Comparison of ENCODE assay signal across 19 cellular contexts in the genomic region with DNA sequence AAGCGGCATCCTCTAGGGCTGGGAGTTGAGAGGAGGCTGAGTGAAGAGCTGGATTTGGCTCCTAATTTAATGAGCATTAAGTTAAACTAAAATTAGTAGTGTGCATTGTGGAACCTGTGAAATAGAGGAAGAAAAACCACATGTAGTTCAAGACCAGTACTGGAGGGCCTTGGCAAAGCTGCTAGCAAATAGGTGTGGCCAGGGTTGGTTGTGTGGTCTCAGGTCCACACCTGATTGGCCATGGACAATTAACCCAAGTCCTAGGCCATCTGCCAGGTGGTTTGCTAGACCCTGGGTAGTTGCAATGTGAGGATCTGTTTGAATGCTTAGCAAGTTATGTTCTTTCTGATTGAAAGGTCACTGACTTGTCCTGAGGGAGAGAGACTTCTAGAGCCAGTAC.
DNase-seq lines count a peak whose midpoint lies in the region; ATAC-seq, FAIRE-seq and TF ChIP-seq lines count a peak whose summit lies in the region.
"Had no signal": no experiment of that assay in that cellular context is flagged by ENCODE, and none has a peak within 500 bp of the region (broad histone marks: within the 10 kb centered on the region; RNA-seq: fewer than 3 reads in every experiment).

No MANE protein-coding gene starts in this region.

- TF ChIP-seq RAD21 in H1 (IDR thresholded peaks at IDR 0.05 in 1 of 2, conservative IDR thresholded peaks at IDR 0.05 in 1 of 2; ENCODE audit: low read depth in 2 of 2, low read length in 2 of 2) = no peak

- H3K4me1 ChIP-seq in H1 (replicated peaks in 1 of 4; ENCODE audit: control insufficient read depth in 3 of 4, insufficient read depth in 4 of 4, low read length in 3 of 4) (peaks cover 0 to 17% (median 9%) of the 10 kb centered on the region in 4 experiments; a peak in 5 of 7 replicates), gastroesophageal sphincter (no peaks in the 10 kb centered on the region)
- H3K4me1 ChIP-seq: suprapubic skin had no signal

- peaks cover 0 to 4% of the 10 kb centered on the region in 2 experiments; a peak in 1 of 4 replicates for H3K9me3 ChIP-seq in H1 (ENCODE audit: insufficient read depth in 2 of 2, low read depth in 1 of 2, low read length in 1 of 2)
- no peaks in the 10 kb centered on the region for H3K9me3 ChIP-seq in gastroesophageal sphincter
- H3K9me3 ChIP-seq: suprapubic skin had no signal

- H3K4me2 ChIP-seq in H1 (ENCODE audit: insufficient read depth in 1 of 2, low read depth in 2 of 2, low read length in 2 of 2) = no peak overlapping the region

- H2BK12ac ChIP-seq in H1 (ENCODE audit: low read depth, low read length) = no peak overlapping the region

- H3K27me3 ChIP-seq in H1 (replicated peaks in 1 of 4; ENCODE audit: control insufficient read depth in 3 of 4, extremely low read depth in 1 of 4, insufficient read depth in 3 of 4, low read length in 3 of 4) (no peaks in the 10 kb centered on the region), gastroesophageal sphincter (no peaks in the 10 kb centered on the region)
- H3K27me3 ChIP-seq: suprapubic skin had no signal

- no peak for FAIRE-seq in H1 (lab: Jason Lieb, UNC)
- FAIRE-seq: GM12891 had no signal

- H3K18ac ChIP-seq in H1 (ENCODE audit: extremely low read depth, low read length) = no peak overlapping the region

- no peak overlapping the region for H3K14ac ChIP-seq in H1 (ENCODE audit: insufficient read length)

- H3K4me1 Mint-ChIP-seq in activated naive CD4-positive, alpha-beta T cell treated with anti-CD3 and anti-CD28 coated beads for 36 hours (ENCODE audit: low read depth) = no peaks in the 10 kb centered on the region

- H4K5ac ChIP-seq in H1 (ENCODE audit: insufficient read length, low read depth, low read length) = no peak overlapping the region

- POLR2A ChIA-PET in H1 (lab: Charles Lee; ENCODE audit: partially characterized antibody) = no interaction called here

- H3K4ac ChIP-seq in H1 (replicated peaks; ENCODE audit: insufficient read length, low read depth, low read length) = no peak overlapping the region

- no peaks in the 10 kb centered on the region for H3K36me3 Mint-ChIP-seq in activated naive CD4-positive, alpha-beta T cell treated with anti-CD3 and anti-CD28 coated beads for 36 hours (ENCODE audit: low read depth)
- H3K36me3 Mint-ChIP-seq: activated CD4-positive, alpha-beta memory T cell treated with anti-CD3 and anti-CD28 coated beads for 36 hours had no signal

- H3K9ac ChIP-seq in H1 (replicated peaks in 1 of 4; ENCODE audit: extremely low read depth in 1 of 4, low read depth in 3 of 4, low read length in 3 of 4) = no peak overlapping the region

- H3K27ac Mint-ChIP-seq in activated naive CD4-positive, alpha-beta T cell treated with anti-CD3 and anti-CD28 coated beads for 36 hours = no peak overlapping the region
- H3K27ac Mint-ChIP-seq: activated CD4-positive, alpha-beta memory T cell treated with anti-CD3 and anti-CD28 coated beads for 36 hours; dendritic cell treated with granulocyte-macrophage colony-stimulating factor and Interleukin-4, amounts not matched to agents 40 ng/mL and 50 ng/mL, for 4 days had no signal

- no peak overlapping the region for H2BK5ac ChIP-seq in H1 (ENCODE audit: low read depth, low read length)

- TF ChIP-seq EP300 in H1 (IDR thresholded peaks at IDR 0.05; ENCODE audit: borderline replicate concordance in 1 of 2, low read depth in 2 of 2, low read length in 2 of 2) (no peak), gastroesophageal sphincter (IDR thresholded peaks at IDR 0.05) (no peak)

- H3K79me1 ChIP-seq in H1 (ENCODE audit: low read depth, low read length) = no peaks in the 10 kb centered on the region

- no peak overlapping the region; the same call in 1 of the 2 replicates for H2BK20ac ChIP-seq in H1 (ENCODE audit: low read length)

- ATAC-seq in GM18858 (IDR thresholded peaks at IDR 0.05; ENCODE audit: unreplicated experiment) (peak; percentile 19), GM21576 (IDR thresholded peaks at IDR 0.05; ENCODE audit: unreplicated experiment) (peak; percentile 41), HG03175 (IDR thresholded peaks at IDR 0.05; ENCODE audit: unreplicated experiment) (peak; percentile 44), gastroesophageal sphincter (no peak), omental fat pad (ENCODE audit: low FRiP score) (no peak)

- H3K27me3 Mint-ChIP-seq in activated naive CD4-positive, alpha-beta T cell treated with anti-CD3 and anti-CD28 coated beads for 36 hours (ENCODE audit: low read depth) = no peaks in the 10 kb centered on the region
- H3K27me3 Mint-ChIP-seq: activated CD4-positive, alpha-beta memory T cell treated with anti-CD3 and anti-CD28 coated beads for 36 hours; dendritic cell treated with granulocyte-macrophage colony-stimulating factor and Interleukin-4, amounts not matched to agents 40 ng/mL and 50 ng/mL, for 4 days had no signal

- DNase-seq in H1 (ENCODE audit: low read depth in 1 of 2, low spot score in 2 of 2) (no peak), omental fat pad (ENCODE audit: low spot score) (no peak), hypothalamus (lab: John Stamatoyannopoulos, UW) (no peak)
- no peak for DNase-seq in activated naive CD4-positive, alpha-beta T cell treated with anti-CD3 and anti-CD28 coated beads for 36 hours
- DNase-seq: activated CD4-positive, alpha-beta memory T cell treated with anti-CD3 and anti-CD28 coated beads for 36 hours; activated T-cell treated with anti-CD3 and anti-CD28 coated beads, Interleukin-2, amount 50 U/mL, for 48 hours; Calu3; HCEC 1CT; NCI-H1930; NCI-H748 treated with DMSO at 0.1 percent for 48 hours; SW 1271 had no signal

- no peak overlapping the region for H2BK15ac ChIP-seq in H1 (ENCODE audit: low read length)

- intact Hi-C loops in activated naive CD4-positive, alpha-beta T cell treated with anti-CD3 and anti-CD28 coated beads for 36 hours (cut with micrococcal nuclease) = no loop called here

- no peak overlapping the region for H2BK120ac ChIP-seq in H1 (replicated peaks; ENCODE audit: low read depth, low read length)

- H3K36me3 ChIP-seq in H1 (ENCODE audit: control insufficient read depth in 2 of 4, insufficient read depth in 4 of 4, low read length in 3 of 4) (no peaks in the 10 kb centered on the region; a peak in 1 of 8 replicates), gastroesophageal sphincter (no peaks in the 10 kb centered on the region)
- H3K36me3 ChIP-seq: suprapubic skin had no signal

- H3K4me3 Mint-ChIP-seq in activated naive CD4-positive, alpha-beta T cell treated with anti-CD3 and anti-CD28 coated beads for 36 hours = no peak overlapping the region
- H3K4me3 Mint-ChIP-seq: activated CD4-positive, alpha-beta memory T cell treated with anti-CD3 and anti-CD28 coated beads for 36 hours; dendritic cell treated with granulocyte-macrophage colony-stimulating factor and Interleukin-4, amounts not matched to agents 40 ng/mL and 50 ng/mL, for 4 days had no signal

- H4K8ac ChIP-seq in H1 (ENCODE audit: extremely low read depth, insufficient read depth, low read length) = no peak overlapping the region

- H3K27ac ChIP-seq in H1 (ENCODE audit: low read depth, low read length) (no peak overlapping the region), gastroesophageal sphincter (no peak overlapping the region)
- H3K27ac ChIP-seq: RWPE1, suprapubic skin had no signal

- H3K79me2 ChIP-seq in H1 (ENCODE audit: control insufficient read depth in 1 of 2, insufficient read depth in 2 of 2, low read length in 2 of 2) = no peaks in the 10 kb centered on the region

- CTCF ChIA-PET in H1 (lab: Charles Lee; ENCODE audit: partially characterized antibody) = no interaction called here
- CTCF ChIA-PET in activated naive CD4-positive, alpha-beta T cell treated with anti-CD3 and anti-CD28 coated beads for 36 hours (lab: Charles Lee) = no interaction called here

- 90% methylated on average over 1 of the region's 1 CpG; no CpG with 5 or more reads in 1 of the 2 experiments for WGBS in H1 (ENCODE audit: extremely low coverage in 1 of 2, insufficient coverage in 1 of 2, insufficient read length in 1 of 2, insufficient replicate concordance in 2 of 2, low coverage in 1 of 2, low lambda C conversion rate in 2 of 2, missing lambda C conversion rate in 1 of 2), 2 experiments
- 83 to 100% methylated on average over 1 of the region's 1 CpG for WGBS in gastroesophageal sphincter (ENCODE audit: low coverage in 1 of 2), 2 donors

- no peaks in the 10 kb centered on the region for H3K9me3 Mint-ChIP-seq in activated naive CD4-positive, alpha-beta T cell treated with anti-CD3 and anti-CD28 coated beads for 36 hours
- H3K9me3 Mint-ChIP-seq: activated CD4-positive, alpha-beta memory T cell treated with anti-CD3 and anti-CD28 coated beads for 36 hours; dendritic cell treated with granulocyte-macrophage colony-stimulating factor and Interleukin-4, amounts not matched to agents 40 ng/mL and 50 ng/mL, for 4 days had no signal

- H3K23me2 ChIP-seq in H1 (ENCODE audit: low read depth, low read length) = no peaks in the 10 kb centered on the region

- no peak overlapping the region for H3K4me3 ChIP-seq in H1 (ENCODE audit: extremely low read depth in 1 of 4, insufficient read depth in 2 of 4, low read depth in 3 of 4, low read length in 4 of 4)
- no peak overlapping the region for H3K4me3 ChIP-seq in gastroesophageal sphincter
- H3K4me3 ChIP-seq: suprapubic skin had no signal

- no peak overlapping the region for H3K56ac ChIP-seq in H1 (replicated peaks; ENCODE audit: insufficient read length, low read depth, low read length)

- H3K23ac ChIP-seq in H1 (ENCODE audit: insufficient read length) = no peak overlapping the region

- H4K20me1 ChIP-seq in H1 (replicated peaks in 1 of 2; ENCODE audit: control insufficient read depth in 1 of 2, insufficient read depth in 2 of 2, low read length in 2 of 2) = no peaks in the 10 kb centered on the region

- H2AK5ac ChIP-seq in H1 (ENCODE audit: low read depth, low read length) = no peak overlapping the region

- TF ChIP-seq CTCF in H1 (IDR thresholded peaks at IDR 0.05; ENCODE audit: control extremely low read depth in 1 of 3, insufficient read depth in 1 of 3, low read depth in 1 of 3, low read length in 3 of 3) (no peak), gastroesophageal sphincter (IDR thresholded peaks at IDR 0.05) (no peak), omental fat pad (IDR thresholded peaks at IDR 0.05) (no peak)

- 0 out of 2 replicates have a peak overlapping the region, but pooled peaks have one; percentile 11 for H2AFZ ChIP-seq in H1 (ENCODE audit: low read length)

- no peak overlapping the region for H4K91ac ChIP-seq in H1 (replicated peaks; ENCODE audit: insufficient read length, low read length)

- TF ChIP-seq POLR2A in H1 (IDR thresholded peaks at IDR 0.05; ENCODE audit: control extremely low read depth in 1 of 2, low read depth in 2 of 2, low read length in 2 of 2) = no peak
- TF ChIP-seq POLR2A in gastroesophageal sphincter (IDR thresholded peaks at IDR 0.05) = no peak

TF ChIP-seq in H1, 55 proteins besides CTCF, POLR2A, EP300 and RAD21 (continues in another document):
- TF ChIP-seq CBX5 (IDR thresholded peaks at IDR 0.05; ENCODE audit: low read depth, low read length) (no peak), PHF8 (conservative IDR thresholded peaks at IDR 0.05; ENCODE audit: low read depth, low read length) (no peak), TEAD4 (IDR thresholded peaks at IDR 0.05; ENCODE audit: low read depth, low read length) (no peak), GTF2F1 (IDR thresholded peaks at IDR 0.05; ENCODE audit: borderline replicate concordance, low read depth, low read length) (no peak), TBP (IDR thresholded peaks at IDR 0.05; ENCODE audit: low read depth, low read length) (no peak), KDM1A (IDR thresholded peaks at IDR 0.05; ENCODE audit: borderline replicate concordance, low read length) (no peak)

Comparison
In these comparisons a context has a peak if more than half of its experiments do, and no peak if none do; other contexts are left out.
1. ATAC-seq: peak in GM18858 (single experiment), GM21576 (single experiment) and HG03175 (single experiment); none in gastroesophageal sphincter (single experiment) and omental fat pad (single experiment).